ENCODE assay signal across 11 cellular contexts in genomic region chr7:19107142-19107391, GRCh38. TPM values are rescaled to one million over a fixed set of nuclear protein-coding genes. Genes with fewer than 3 reads are reported as not detected.
DNase-seq lines count a peak whose midpoint lies in the region; ATAC-seq and TF ChIP-seq lines count a peak whose summit lies in the region.
"Had no signal": no experiment of that assay in that cellular context is flagged by ENCODE, and none has a peak within 500 bp of the region (broad histone marks: within the 10 kb centered on the region; RNA-seq: fewer than 3 reads in every experiment).

No MANE protein-coding gene starts in this region.

- H3K36me3 Mint-ChIP-seq in naive B cell: peaks cover 0 to 6% of the 10 kb centered on the region in 2 donors

- H3F3A ChIP-seq in MM.1S (ENCODE audit: insufficient read depth, low read length): no peaks in the 10 kb centered on the region

- H3K79me2 ChIP-seq in MM.1S (ENCODE audit: low read length): no peaks in the 10 kb centered on the region

- peak overlapping the region; percentile 80 for H3K4me2 ChIP-seq in MM.1S (ENCODE audit: low read depth, low read length)

- H3K27ac ChIP-seq in MM.1S (ENCODE audit: low read length) (no peak overlapping the region), vagina (peak overlapping the region; percentile 69)

- no peaks in the 10 kb centered on the region for H3K36me3 ChIP-seq in MM.1S (replicated peaks; ENCODE audit: insufficient read depth, low read length)
- no peaks in the 10 kb centered on the region for H3K36me3 ChIP-seq in vagina

- no peak overlapping the region for H3K9ac ChIP-seq in MM.1S (ENCODE audit: low read length)

- H3K27ac Mint-ChIP-seq in naive B cell: no peak overlapping the region
- H3K27ac Mint-ChIP-seq: memory B cell had no signal

- H2AFZ ChIP-seq in MM.1S (ENCODE audit: low read length): peak overlapping the region; percentile 50

- H3K27me3 Mint-ChIP-seq in naive B cell: peaks cover 90 to 96% (median 92%) of the 10 kb centered on the region in 3 donors

- TF ChIP-seq CTCF in MM.1S (IDR thresholded peaks at IDR 0.05; ENCODE audit: low read length): no peak
- TF ChIP-seq CTCF in epithelial cell of esophagus (IDR thresholded peaks at IDR 0.05; ENCODE audit: insufficient read depth, low read depth, low read length, missing control alignments): no peak
- TF ChIP-seq CTCF in vagina (IDR thresholded peaks at IDR 0.05): no peak

- DNase-seq in MM.1S (peak; percentile 30), epithelial cell of esophagus (ENCODE audit: low read depth) (no peak), naive B cell (no peak), vagina (ENCODE audit: extremely low spot score in 2 of 2) (no peak), GM03348 (ENCODE audit: low spot score) (no peak), NK-92 (lab: John Stamatoyannopoulos, UW; ENCODE audit: unreplicated experiment) (no peak)
- DNase-seq: activated effector memory CD4-positive, alpha-beta T cell treated with anti-CD3 and anti-CD28 coated beads, Interleukin-2, amount 50 U/mL, for 16 hours; NCI-H1105 had no signal

- intact Hi-C loops in vagina (cut with DNase I): no loop called here

- H3K9me3 ChIP-seq in MM.1S (replicated peaks; ENCODE audit: insufficient read depth, low read length): no peaks in the 10 kb centered on the region
- H3K9me3 ChIP-seq in vagina: no peaks in the 10 kb centered on the region

- H3K4me1 ChIP-seq in MM.1S (ENCODE audit: low read length): 0 out of 2 replicates have a peak, but pooled peaks cover 3% of the 10 kb centered on the region
- peaks cover 21% of the 10 kb centered on the region for H3K4me1 ChIP-seq in vagina

- peaks cover 18 to 42% (median 35%) of the 10 kb centered on the region in 3 donors for H3K4me1 Mint-ChIP-seq in naive B cell

- peaks cover 0 to 38% (median 6%) of the 10 kb centered on the region in 7 donors for H3K9me3 Mint-ChIP-seq in naive B cell

- H3K4me3 ChIP-seq in MM.1S (ENCODE audit: low read length) (peak overlapping the region; percentile 47), epithelial cell of esophagus (ENCODE audit: low read length) (peak overlapping the region; percentile 58), vagina (peak overlapping the region; percentile 30 to 39)

- TF ChIP-seq POLR2A in vagina (IDR thresholded peaks at IDR 0.05): no peak

- no peaks in the 10 kb centered on the region for H3K9me2 ChIP-seq in MM.1S (replicated peaks; ENCODE audit: insufficient read depth, low read length)

- H3K27me3 ChIP-seq in MM.1S (replicated peaks; ENCODE audit: insufficient read depth, low read length) (no peaks in the 10 kb centered on the region; the same call in 1 of the 2 replicates), vagina (no peaks in the 10 kb centered on the region)

- ATAC-seq in naive B cell (ENCODE audit: low read depth in 2 of 2) (no peak), HG03439 (IDR thresholded peaks at IDR 0.05; ENCODE audit: unreplicated experiment) (no peak)

- H4K20me1 ChIP-seq in MM.1S (ENCODE audit: insufficient read depth, low read length): no peaks in the 10 kb centered on the region

- H3K4me3 Mint-ChIP-seq in naive B cell: peak overlapping the region in 7 of 8 donors; percentile 40 to 87 (median 74)

RNA-seq across cellular contexts. Expression of gene TWIST1, which starts 10.4 kb away (rescaled TPM):
- not detected for polyA plus RNA-seq in naive B cell (ENCODE audit: low read depth in 6 of 6)
- total RNA-seq in vagina: 11.5 TPM
- total RNA-seq: epithelial cell of proximal tubule had no signal

RNA-seq across cellular contexts. Expression of gene FERD3L, which starts 38.2 kb away (rescaled TPM):
- polyA plus RNA-seq in naive B cell (ENCODE audit: low read depth in 6 of 6): not detected
- not detected for total RNA-seq in vagina
- total RNA-seq: epithelial cell of proximal tubule had no signal
